In the genomic region with DNA sequence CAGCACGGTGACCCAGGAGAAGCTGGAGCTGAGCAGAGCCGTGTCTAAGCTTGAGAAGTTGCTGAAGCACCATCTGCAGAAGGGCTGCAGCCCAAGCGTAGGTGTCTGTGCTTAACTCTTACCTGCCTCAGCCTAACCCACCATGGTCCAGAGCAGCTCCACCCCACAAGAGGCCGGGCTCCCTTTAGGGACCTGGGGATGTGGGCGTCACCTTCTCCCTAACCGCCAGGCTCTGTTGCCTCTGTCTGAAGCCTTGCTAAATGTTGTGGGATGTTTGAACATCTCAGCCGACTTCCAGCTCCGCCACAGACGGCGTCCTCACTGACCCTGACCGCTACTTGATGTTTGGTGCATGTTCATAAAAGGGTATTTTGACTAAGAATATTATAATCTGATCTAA, we compare ENCODE assay signal across 16 cellular contexts. TPM values are rescaled to one million over a fixed set of nuclear protein-coding genes. Genes with fewer than 3 reads are reported as not detected.
DNase-seq lines count a peak whose midpoint lies in the region; ATAC-seq and TF ChIP-seq lines count a peak whose summit lies in the region.
"Had no signal": no experiment of that assay in that cellular context is flagged by ENCODE, and none has a peak within 500 bp of the region (broad histone marks: within the 10 kb centered on the region; RNA-seq: fewer than 3 reads in every experiment).

No MANE protein-coding gene starts in this region.

- H3K4me3 ChIP-seq in SK-N-SH (ENCODE audit: low read depth in 2 of 2, low read length in 1 of 2), result no peak overlapping the region
- H3K4me3 ChIP-seq: A549 had no signal

- CTCF ChIA-PET in activated CD8-positive, alpha-beta T cell treated with anti-CD3 and anti-CD28 coated beads for 36 hours (lab: Charles Lee), result interaction anchor here (1.3 kb wide), 1 partner anchor 114 kb away, joined by 4 read pairs; no protein-coding TSS in a partner anchor
- CTCF ChIA-PET in SK-N-SH (lab: Yijun Ruan, JAX), result no interaction called here

- H3K36me3 Mint-ChIP-seq in activated CD8-positive, alpha-beta T cell treated with anti-CD3 and anti-CD28 coated beads for 36 hours (ENCODE audit: low read depth), result peaks cover 48% of the 10 kb centered on the region
- H3K36me3 Mint-ChIP-seq in chondrocyte (ENCODE audit: low read depth), result peaks cover 32% of the 10 kb centered on the region
- H3K36me3 Mint-ChIP-seq in neural crest cell (ENCODE audit: low read depth), result peaks cover 18% of the 10 kb centered on the region

- peaks cover 25 to 61% of the 10 kb centered on the region in 2 experiments for H3K36me3 ChIP-seq in SK-N-SH (replicated peaks in 1 of 2; ENCODE audit: control insufficient read depth in 1 of 2, insufficient read depth in 2 of 2, low read length in 1 of 2)

- H3K4me1 ChIP-seq in SK-N-SH (ENCODE audit: control insufficient read depth in 1 of 2, insufficient read depth in 2 of 2, low read depth in 1 of 2, low read length in 1 of 2), result no peaks in the 10 kb centered on the region
- H3K4me1 ChIP-seq: A549, BE2C had no signal

- no peak overlapping the region for H2AFZ ChIP-seq in SK-N-SH (ENCODE audit: low read depth)

- peaks cover 25% of the 10 kb centered on the region for H3K4me1 Mint-ChIP-seq in activated CD8-positive, alpha-beta T cell treated with anti-CD3 and anti-CD28 coated beads for 36 hours (ENCODE audit: low read depth)
- H3K4me1 Mint-ChIP-seq in chondrocyte (ENCODE audit: low read depth) (no peaks in the 10 kb centered on the region), neural crest cell (peaks cover 12% of the 10 kb centered on the region)
- H3K4me1 Mint-ChIP-seq: CD4-positive, alpha-beta memory T cell had no signal

- WGBS in SK-N-SH (ENCODE audit: low lambda C conversion rate), result 98% methylated on average over 11 of the region's 11 CpGs

- no peak for TF ChIP-seq EP300 in SK-N-SH (IDR thresholded peaks at IDR 0.05; ENCODE audit: borderline replicate concordance in 1 of 2, low read depth in 1 of 2, low read length in 1 of 2)

- H3F3A ChIP-seq in SK-N-SH (replicated peaks; ENCODE audit: insufficient read depth), result no peaks in the 10 kb centered on the region

- H3K27ac ChIP-seq in SK-N-SH (ENCODE audit: low read depth in 2 of 2, low read length in 1 of 2), result no peak overlapping the region
- H3K27ac ChIP-seq: A549, C4-2B had no signal

- POLR2A ChIA-PET in activated CD8-positive, alpha-beta T cell treated with anti-CD3 and anti-CD28 coated beads for 36 hours (lab: Charles Lee), result interaction anchor here (0.6 to 1.6 kb wide), 4 partner anchors 10 to 20 kb away, joined by 3 to 6 read pairs (median 4); no protein-coding TSS in a partner anchor
- POLR2A ChIA-PET in SK-N-SH (lab: Yijun Ruan, JAX), result no interaction called here

- no peaks in the 10 kb centered on the region for H3K27me3 Mint-ChIP-seq in activated CD8-positive, alpha-beta T cell treated with anti-CD3 and anti-CD28 coated beads for 36 hours
- H3K27me3 Mint-ChIP-seq in chondrocyte (ENCODE audit: low read depth) (no peaks in the 10 kb centered on the region), neural crest cell (ENCODE audit: low read depth) (no peaks in the 10 kb centered on the region)
- H3K27me3 Mint-ChIP-seq: CD4-positive, alpha-beta memory T cell had no signal

- H3K4me3 Mint-ChIP-seq in activated CD8-positive, alpha-beta T cell treated with anti-CD3 and anti-CD28 coated beads for 36 hours, result no peak overlapping the region
- no peak overlapping the region for H3K4me3 Mint-ChIP-seq in chondrocyte (ENCODE audit: unreplicated experiment)
- H3K4me3 Mint-ChIP-seq in neural crest cell, result no peak overlapping the region
- H3K4me3 Mint-ChIP-seq: CD4-positive, alpha-beta memory T cell had no signal

- no peaks in the 10 kb centered on the region for H4K20me1 ChIP-seq in SK-N-SH (ENCODE audit: insufficient read depth)

- H3K27ac Mint-ChIP-seq in activated CD8-positive, alpha-beta T cell treated with anti-CD3 and anti-CD28 coated beads for 36 hours, result peak overlapping the region; percentile 86
- H3K27ac Mint-ChIP-seq in chondrocyte (ENCODE audit: unreplicated experiment), result no peak overlapping the region
- peak overlapping the region; percentile 35 for H3K27ac Mint-ChIP-seq in neural crest cell (ENCODE audit: unreplicated experiment)

- no peaks in the 10 kb centered on the region for H3K9me3 Mint-ChIP-seq in activated CD8-positive, alpha-beta T cell treated with anti-CD3 and anti-CD28 coated beads for 36 hours
- no peaks in the 10 kb centered on the region for H3K9me3 Mint-ChIP-seq in chondrocyte (ENCODE audit: low read depth)
- H3K9me3 Mint-ChIP-seq in neural crest cell, result no peaks in the 10 kb centered on the region
- H3K9me3 Mint-ChIP-seq: CD4-positive, alpha-beta memory T cell had no signal

- TF ChIP-seq CTCF in GM20000 (IDR thresholded peaks at IDR 0.05; ENCODE audit: extremely low read depth, missing control alignments) (no peak), chondrocyte (IDR thresholded peaks at IDR 0.05) (no peak), neural crest cell (conservative IDR thresholded peaks at IDR 0.05) (no peak), SK-N-SH (IDR thresholded peaks at IDR 0.05) (no peak)
- no peak for TF ChIP-seq CTCF in activated CD8-positive, alpha-beta T cell treated with anti-CD3 and anti-CD28 coated beads for 36 hours (IDR thresholded peaks at IDR 0.05)

- no peak overlapping the region for H3K9ac ChIP-seq in SK-N-SH

- H3K9me2 ChIP-seq in SK-N-SH, result no peaks in the 10 kb centered on the region

- H3K9me3 ChIP-seq in SK-N-SH, result no peaks in the 10 kb centered on the region
- H3K9me3 ChIP-seq: A549, BE2C had no signal

- peak; percentile 12 for DNase-seq in GM20000 (ENCODE audit: low spot score)
- no peak for DNase-seq in activated CD8-positive, alpha-beta T cell treated with anti-CD3 and anti-CD28 coated beads for 36 hours
- peak; percentile 29 for DNase-seq in chondrocyte (ENCODE audit: low spot score)
- DNase-seq in neural crest cell (ENCODE audit: low read depth, low spot score), result no peak
- DNase-seq in SK-N-SH, result no peak
- DNase-seq: BE2C; CD4-positive, alpha-beta memory T cell; COR-L47; DMS153; DMS79 treated with DMSO at 0.1 percent for 48 hours; EL had no signal

- 0 out of 2 replicates have a peak, but pooled peaks cover 2% of the 10 kb centered on the region for H3K79me2 ChIP-seq in SK-N-SH (ENCODE audit: insufficient read depth)

- no peaks in the 10 kb centered on the region for H3K27me3 ChIP-seq in SK-N-SH (ENCODE audit: insufficient read depth)
- H3K27me3 ChIP-seq: BE2C had no signal

- no peak for TF ChIP-seq RAD21 in SK-N-SH (IDR thresholded peaks at IDR 0.05; ENCODE audit: low read length)

- intact Hi-C loops in activated CD8-positive, alpha-beta T cell treated with anti-CD3 and anti-CD28 coated beads for 36 hours (cut with micrococcal nuclease), result no loop called here

- ATAC-seq in activated CD8-positive, alpha-beta T cell treated with anti-CD3 and anti-CD28 coated beads for 36 hours, result peak; percentile 29
- ATAC-seq in GM18867 (IDR thresholded peaks at IDR 0.05; ENCODE audit: unreplicated experiment) (no peak), esophagus mucosa (no peak)
- ATAC-seq: A549, HCT116 had no signal

- no peak overlapping the region for H3K4me2 ChIP-seq in SK-N-SH
- H3K4me2 ChIP-seq: A549 had no signal

TF ChIP-seq in SK-N-SH, 30 proteins besides CTCF, POLR2A, EP300 and RAD21 (continues in another document):
- TF ChIP-seq NFIC (IDR thresholded peaks at IDR 0.05; ENCODE audit: borderline replicate concordance) (no peak), RFX5 (IDR thresholded peaks at IDR 0.05; ENCODE audit: low read length) (no peak), TCF12 (IDR thresholded peaks at IDR 0.05) (no peak), FOXM1 (IDR thresholded peaks at IDR 0.05; ENCODE audit: low read depth) (no peak), GABPA (IDR thresholded peaks at IDR 0.05; ENCODE audit: low read depth) (no peak), TAF1 (IDR thresholded peaks at IDR 0.05; ENCODE audit: borderline replicate concordance, low read depth, low read length) (no peak), NRF1 (IDR thresholded peaks at IDR 0.05; ENCODE audit: low read depth, low read length) (no peak), JUND (IDR thresholded peaks at IDR 0.05) (no peak), ELF1 (IDR thresholded peaks at IDR 0.05) (no peak)
- TF ChIP-seq, protein P1, sequence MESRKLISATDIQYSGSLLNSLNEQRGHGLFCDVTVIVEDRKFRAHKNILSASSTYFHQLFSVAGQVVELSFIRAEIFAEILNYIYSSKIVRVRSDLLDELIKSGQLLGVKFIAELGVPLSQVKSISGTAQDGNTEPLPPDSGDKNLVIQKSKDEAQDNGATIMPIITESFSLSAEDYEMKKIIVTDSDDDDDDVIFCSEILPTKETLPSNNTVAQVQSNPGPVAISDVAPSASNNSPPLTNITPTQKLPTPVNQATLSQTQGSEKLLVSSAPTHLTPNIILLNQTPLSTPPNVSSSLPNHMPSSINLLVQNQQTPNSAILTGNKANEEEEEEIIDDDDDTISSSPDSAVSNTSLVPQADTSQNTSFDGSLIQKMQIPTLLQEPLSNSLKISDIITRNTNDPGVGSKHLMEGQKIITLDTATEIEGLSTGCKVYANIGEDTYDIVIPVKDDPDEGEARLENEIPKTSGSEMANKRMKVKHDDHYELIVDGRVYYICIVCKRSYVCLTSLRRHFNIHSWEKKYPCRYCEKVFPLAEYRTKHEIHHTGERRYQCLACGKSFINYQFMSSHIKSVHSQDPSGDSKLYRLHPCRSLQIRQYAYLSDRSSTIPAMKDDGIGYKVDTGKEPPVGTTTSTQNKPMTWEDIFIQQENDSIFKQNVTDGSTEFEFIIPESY (IDR thresholded peaks at IDR 0.05; ENCODE audit: borderline replicate concordance, low read depth), result no peak
- TF ChIP-seq, protein P2, sequence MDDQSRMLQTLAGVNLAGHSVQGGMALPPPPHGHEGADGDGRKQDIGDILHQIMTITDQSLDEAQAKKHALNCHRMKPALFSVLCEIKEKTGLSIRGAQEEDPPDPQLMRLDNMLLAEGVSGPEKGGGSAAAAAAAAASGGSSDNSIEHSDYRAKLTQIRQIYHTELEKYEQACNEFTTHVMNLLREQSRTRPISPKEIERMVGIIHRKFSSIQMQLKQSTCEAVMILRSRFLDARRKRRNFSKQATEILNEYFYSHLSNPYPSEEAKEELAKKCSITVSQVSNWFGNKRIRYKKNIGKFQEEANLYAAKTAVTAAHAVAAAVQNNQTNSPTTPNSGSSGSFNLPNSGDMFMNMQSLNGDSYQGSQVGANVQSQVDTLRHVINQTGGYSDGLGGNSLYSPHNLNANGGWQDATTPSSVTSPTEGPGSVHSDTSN (IDR thresholded peaks at IDR 0.05), result no peak

RNA-seq across cellular contexts. Expression of a gene that starts 20.4 kb away (rescaled TPM):
- total RNA-seq in activated CD8-positive, alpha-beta T cell treated with anti-CD3 and anti-CD28 coated beads for 36 hours, result 10 to 100 TPM; 30.9 to 34.1 TPM
- total RNA-seq in chondrocyte (27.9 to 37.0 TPM (median 30.3 TPM) in 3 replicates), neural crest cell (57.8 and 61.2 TPM in 2 replicates), esophagus mucosa (25.5 TPM)
- polyA plus RNA-seq in SK-N-SH (2012; rRNA removed), result 26.9 and 33.1 TPM in 2 replicates
- 15.2 and 16.7 TPM in 2 replicates for polyA plus RNA-seq in SK-N-SH (2012; cell fraction: cytosol; rRNA removed)
- 105 and 109 TPM in 2 replicates for polyA plus RNA-seq in SK-N-SH (2012; cell fraction: nucleus; rRNA removed)

Comparison
In these comparisons a context has a peak if more than half of its experiments do, and no peak if none do; other contexts are left out.
1. DNase-seq: peak in GM20000 (single experiment) and chondrocyte (single experiment); none in activated CD8-positive, alpha-beta T cell treated with anti-CD3 and anti-CD28 coated beads for 36 hours (single experiment), neural crest cell (single experiment) and SK-N-SH (single experiment).